8 cellular contexts compared by ENCODE assay signal in genomic region chr10:59905735-59906416, GRCh38. TPM values are rescaled to one million over a fixed set of nuclear protein-coding genes. Genes with fewer than 3 reads are reported as not detected.
DNase-seq lines count a peak whose midpoint lies in the region; ATAC-seq, FAIRE-seq and TF ChIP-seq lines count a peak whose summit lies in the region.

No MANE protein-coding gene starts in this region.

- no peaks in the 10 kb centered on the region for H3K9me3 Mint-ChIP-seq in stimulated activated effector memory CD8-positive, alpha-beta T cell treated with anti-CD3 and anti-CD28 coated beads, Interleukin-12 subunit alpha, Interleukin-12 subunit beta, amount 100 ng/mL, for 72 hours

- DNase-seq in ascending aorta (ENCODE audit: low spot score in 2 of 2), result no peak
- no peak for DNase-seq in keratinocyte (ENCODE audit: low read depth, low spot score)
- DNase-seq in stimulated activated effector memory CD8-positive, alpha-beta T cell treated with anti-CD3 and anti-CD28 coated beads, Interleukin-12 subunit alpha, Interleukin-12 subunit beta, amount 100 ng/mL, for 72 hours (ENCODE audit: low spot score in 2 of 2), result peak in 1 of 2 donors; percentile 68
- no peak for DNase-seq in NCI-H1694 (lab: John Stamatoyannopoulos, UW)
- DNase-seq in central memory CD4-positive, alpha-beta T cell, result no peak
- no peak for DNase-seq in NCI-H2081 (lab: John Stamatoyannopoulos, UW)

- H3K79me2 ChIP-seq in keratinocyte (ENCODE audit: control insufficient read depth, insufficient read depth, low read length), result peaks cover 52% of the 10 kb centered on the region

- H3K9me1 ChIP-seq in keratinocyte (ENCODE audit: control insufficient read depth, extremely low read depth, insufficient read depth, low read length), result peaks cover 3% of the 10 kb centered on the region

- peak overlapping the region; percentile 64 for H2AFZ ChIP-seq in keratinocyte (ENCODE audit: control insufficient read depth, low read length)

- dilution Hi-C loops in keratinocyte (cut with MboI; ENCODE audit: extremely low pct_ligation_motif_present, low sequenced_read_pairs), result no loop called here

- ATAC-seq in stimulated activated effector memory CD8-positive, alpha-beta T cell treated with anti-CD3 and anti-CD28 coated beads, Interleukin-12 subunit alpha, Interleukin-12 subunit beta, amount 100 ng/mL, for 72 hours, result peak; percentile 1

- peaks cover 53% of the 10 kb centered on the region for H3K36me3 Mint-ChIP-seq in stimulated activated effector memory CD8-positive, alpha-beta T cell treated with anti-CD3 and anti-CD28 coated beads, Interleukin-12 subunit alpha, Interleukin-12 subunit beta, amount 100 ng/mL, for 72 hours

- no peaks in the 10 kb centered on the region for H3K27me3 ChIP-seq in ascending aorta
- no peaks in the 10 kb centered on the region for H3K27me3 ChIP-seq in keratinocyte (ENCODE audit: control insufficient read depth, extremely low read depth, insufficient read depth, low read length)

- TF ChIP-seq CTCF in ascending aorta (IDR thresholded peaks at IDR 0.05) (no peak), keratinocyte (optimal IDR thresholded peaks at IDR 0.05 in 1 of 3, IDR thresholded peaks at IDR 0.05 in 1 of 3, conservative IDR thresholded peaks at IDR 0.05 in 1 of 3; ENCODE audit: extremely low read depth in 1 of 3, insufficient read depth in 2 of 3, low read length in 3 of 3) (no peak)

- H3K27ac Mint-ChIP-seq in stimulated activated effector memory CD8-positive, alpha-beta T cell treated with anti-CD3 and anti-CD28 coated beads, Interleukin-12 subunit alpha, Interleukin-12 subunit beta, amount 100 ng/mL, for 72 hours, result peak overlapping the region; percentile 96

- H3K9me3 ChIP-seq in KOPT-K1 (ENCODE audit: insufficient read depth, low read length, poor library complexity, severe bottlenecking) (no peaks in the 10 kb centered on the region), ascending aorta (no peaks in the 10 kb centered on the region), keratinocyte (ENCODE audit: control insufficient read depth, low read depth, low read length) (no peaks in the 10 kb centered on the region)

- H3K4me3 ChIP-seq in GM08714 (ENCODE audit: low read length), result peak overlapping the region; percentile 76
- H3K4me3 ChIP-seq in ascending aorta, result peak overlapping the region; percentile 80 to 87
- peak overlapping the region; percentile 92 to 94 (median 92) for H3K4me3 ChIP-seq in keratinocyte (ENCODE audit: control insufficient read depth in 2 of 3, extremely low read depth in 1 of 3, insufficient read depth in 2 of 3, low read depth in 1 of 3, low read length in 3 of 3)

- H3K36me3 ChIP-seq in KOPT-K1 (ENCODE audit: insufficient read depth, low read length), result no peaks in the 10 kb centered on the region
- no peaks in the 10 kb centered on the region for H3K36me3 ChIP-seq in ascending aorta
- no peaks in the 10 kb centered on the region for H3K36me3 ChIP-seq in keratinocyte (ENCODE audit: control insufficient read depth in 2 of 2, extremely low read depth in 1 of 2, insufficient read depth in 2 of 2, low read length in 2 of 2)

- H3K27ac ChIP-seq in KOPT-K1 (ENCODE audit: low read depth, low read length, poor library complexity, severe bottlenecking) (peak overlapping the region; percentile 74), ascending aorta (peak overlapping the region; percentile 90 to 95), keratinocyte (ENCODE audit: control insufficient read depth, insufficient read depth, low read length) (peak overlapping the region; percentile 95)

- H3K4me1 ChIP-seq in ascending aorta (peaks cover 0 to 12% of the 10 kb centered on the region in 2 donors), keratinocyte (ENCODE audit: control insufficient read depth, extremely low read depth, insufficient read depth, low read length) (peaks cover 67% of the 10 kb centered on the region)

- FAIRE-seq in keratinocyte (lab: Jason Lieb, UNC), result no peak

- peaks cover 63% of the 10 kb centered on the region for H3K4me1 Mint-ChIP-seq in stimulated activated effector memory CD8-positive, alpha-beta T cell treated with anti-CD3 and anti-CD28 coated beads, Interleukin-12 subunit alpha, Interleukin-12 subunit beta, amount 100 ng/mL, for 72 hours

- H3K4me2 ChIP-seq in keratinocyte (ENCODE audit: control insufficient read depth, extremely low read depth, insufficient read depth, low read depth, low read length), result peak overlapping the region; percentile 100

- peaks cover 13% of the 10 kb centered on the region for H4K20me1 ChIP-seq in keratinocyte (ENCODE audit: control insufficient read depth, extremely low read depth, insufficient read depth, low read length)

- peak overlapping the region; percentile 91 for H3K4me3 Mint-ChIP-seq in stimulated activated effector memory CD8-positive, alpha-beta T cell treated with anti-CD3 and anti-CD28 coated beads, Interleukin-12 subunit alpha, Interleukin-12 subunit beta, amount 100 ng/mL, for 72 hours

- intact Hi-C loops in ascending aorta (cut with DNase I), result loop anchor here (2.0 to 10.0 kb wide), 8 partner anchors 33 to 1639 kb away; partner anchors contain the start of genes CISD1, IPMK and SLC16A9

- peak overlapping the region; percentile 97 for H3K9ac ChIP-seq in keratinocyte (ENCODE audit: control insufficient read depth, extremely low read depth, insufficient read depth, low read length)

RNA-seq across cellular contexts. Expression of gene CCDC6, which starts 0.5 kb away (rescaled TPM):
- 21.1 TPM for total RNA-seq in ascending aorta
- polyA plus RNA-seq in keratinocyte, result 33.1 to 46.5 TPM (median 34.8 TPM) in 3 replicates
- 16.9 TPM for polyA plus RNA-seq in keratinocyte (2011; ENCODE audit: low read depth)
- polyA plus RNA-seq in keratinocyte (2011; cell fraction: cytosol; rRNA removed), result 35.8 and 62.9 TPM in 2 replicates
- polyA plus RNA-seq in keratinocyte (2011; cell fraction: nucleus; rRNA removed), result 28.2 and 30.2 TPM in 2 replicates
- polyA plus RNA-seq in keratinocyte (2012; ENCODE audit: low replicate concordance), result 28.0 and 31.4 TPM in 2 replicates
- polyA minus RNA-seq in keratinocyte, result 25.4 to 88.4 TPM (median 64.0 TPM) in 3 replicates
- 70.2 TPM for polyA minus RNA-seq in keratinocyte (2011; cell fraction: cytosol; rRNA and poly(A)+ RNA removed)
- polyA minus RNA-seq in keratinocyte (2011; cell fraction: nucleus; rRNA and poly(A)+ RNA removed), result 33.1 and 66.2 TPM in 2 replicates
